Comparison of ENCODE assay signal across 19 cellular contexts in the genomic region with DNA sequence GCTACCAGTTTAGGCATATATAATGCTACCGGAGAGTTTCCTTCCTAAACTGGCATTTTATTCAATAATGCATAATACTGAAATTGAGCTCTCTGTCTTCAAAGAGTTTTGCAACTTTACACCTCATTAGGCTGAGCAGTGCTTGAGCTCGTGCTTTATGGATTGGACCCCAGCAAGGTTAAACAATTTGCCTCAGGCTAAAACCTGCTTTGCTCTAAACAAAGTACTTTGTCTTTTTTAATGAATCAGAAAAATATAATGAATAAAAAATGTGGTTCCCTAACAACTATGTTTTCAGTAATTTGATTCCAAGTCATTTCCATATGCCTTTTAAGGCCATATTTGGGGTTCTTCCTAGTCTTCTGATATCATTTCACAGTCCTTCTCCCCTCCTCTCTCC. TPM values are rescaled to one million over a fixed set of nuclear protein-coding genes. Genes with fewer than 3 reads are reported as not detected.
DNase-seq lines count a peak whose midpoint lies in the region; ATAC-seq, FAIRE-seq and TF ChIP-seq lines count a peak whose summit lies in the region.
"Had no signal": no experiment of that assay in that cellular context is flagged by ENCODE, and none has a peak within 500 bp of the region (broad histone marks: within the 10 kb centered on the region; RNA-seq: fewer than 3 reads in every experiment).

No MANE protein-coding gene starts in this region.

- peaks cover 15% of the 10 kb centered on the region for H3K4me1 Mint-ChIP-seq in GM23338
- H3K4me1 Mint-ChIP-seq in progenitor cell of endocrine pancreas (ENCODE audit: low read depth), result no peaks in the 10 kb centered on the region
- H3K4me1 Mint-ChIP-seq in stimulated activated effector memory CD8-positive, alpha-beta T cell treated with anti-CD3 and anti-CD28 coated beads, Interleukin-12 subunit alpha, Interleukin-12 subunit beta, amount 100 ng/mL, for 72 hours, result no peaks in the 10 kb centered on the region

- H2BK5ac ChIP-seq in H1 (ENCODE audit: low read depth, low read length), result no peak overlapping the region

- H3K4me3 Mint-ChIP-seq in GM23338, result no peak overlapping the region
- no peak overlapping the region for H3K4me3 Mint-ChIP-seq in progenitor cell of endocrine pancreas (ENCODE audit: low read depth)
- no peak overlapping the region for H3K4me3 Mint-ChIP-seq in stimulated activated effector memory CD8-positive, alpha-beta T cell treated with anti-CD3 and anti-CD28 coated beads, Interleukin-12 subunit alpha, Interleukin-12 subunit beta, amount 100 ng/mL, for 72 hours
- H3K4me3 Mint-ChIP-seq: CD8-positive, alpha-beta T cell; IgD-negative memory B cell had no signal

- TF ChIP-seq CTCF in GM23338 (conservative IDR thresholded peaks at IDR 0.05; ENCODE audit: low read depth in 2 of 2) (no peak), H1 (IDR thresholded peaks at IDR 0.05; ENCODE audit: control extremely low read depth in 1 of 3, insufficient read depth in 1 of 3, low read depth in 1 of 3, low read length in 3 of 3) (no peak), progenitor cell of endocrine pancreas (IDR thresholded peaks at IDR 0.05; ENCODE audit: unreplicated experiment) (no peak)

- H3K56ac ChIP-seq in H1 (replicated peaks; ENCODE audit: insufficient read length, low read depth, low read length), result no peak overlapping the region

- no peaks in the 10 kb centered on the region for H3K9me3 ChIP-seq in H1 (ENCODE audit: insufficient read depth in 2 of 2, low read depth in 1 of 2, low read length in 1 of 2)

- H2AK5ac ChIP-seq in H1 (ENCODE audit: low read depth, low read length), result no peak overlapping the region

- H2AFZ ChIP-seq in GM23338 (peak overlapping the region; percentile 89; the same call in 1 of the 2 replicates), H1 (ENCODE audit: low read length) (no peak overlapping the region)

- H2BK120ac ChIP-seq in H1 (replicated peaks; ENCODE audit: low read depth, low read length), result no peak overlapping the region

- H4K20me1 ChIP-seq in GM23338 (replicated peaks; ENCODE audit: insufficient read depth) (no peaks in the 10 kb centered on the region), H1 (replicated peaks in 1 of 2; ENCODE audit: control insufficient read depth in 1 of 2, insufficient read depth in 2 of 2, low read length in 2 of 2) (no peaks in the 10 kb centered on the region)

- H3K27ac Mint-ChIP-seq in GM23338, result no peak overlapping the region
- peak overlapping the region; percentile 72 for H3K27ac Mint-ChIP-seq in progenitor cell of endocrine pancreas
- no peak overlapping the region for H3K27ac Mint-ChIP-seq in stimulated activated effector memory CD8-positive, alpha-beta T cell treated with anti-CD3 and anti-CD28 coated beads, Interleukin-12 subunit alpha, Interleukin-12 subunit beta, amount 100 ng/mL, for 72 hours
- H3K27ac Mint-ChIP-seq: CD8-positive, alpha-beta T cell; IgD-negative memory B cell had no signal

- no peaks in the 10 kb centered on the region for H3K23me2 ChIP-seq in H1 (ENCODE audit: low read depth, low read length)

- no peaks in the 10 kb centered on the region for H3K36me3 ChIP-seq in GM23338 (ENCODE audit: insufficient read depth)
- H3K36me3 ChIP-seq in H1 (ENCODE audit: control insufficient read depth in 2 of 4, insufficient read depth in 4 of 4, low read length in 3 of 4), result no peaks in the 10 kb centered on the region

- H3K9ac ChIP-seq in H1 (replicated peaks in 1 of 4; ENCODE audit: extremely low read depth in 1 of 4, low read depth in 3 of 4, low read length in 3 of 4), result no peak overlapping the region

- no peak for TF ChIP-seq EP300 in H1 (IDR thresholded peaks at IDR 0.05; ENCODE audit: borderline replicate concordance in 1 of 2, low read depth in 2 of 2, low read length in 2 of 2)

- 0 out of 2 replicates have a peak, but pooled peaks cover 3% of the 10 kb centered on the region for H3K79me1 ChIP-seq in H1 (ENCODE audit: low read depth, low read length)

- CTCF ChIA-PET in H1 (lab: Charles Lee; ENCODE audit: partially characterized antibody), result interaction anchor here (0.9 to 1.9 kb wide), 5 partner anchors 10 to 28 kb away, joined by 3 to 5 read pairs (median 4); no protein-coding TSS in a partner anchor

- no peak overlapping the region for H2BK20ac ChIP-seq in H1 (ENCODE audit: low read length)

- H3K4me3 ChIP-seq in GM23338, result no peak overlapping the region
- no peak overlapping the region for H3K4me3 ChIP-seq in H1 (ENCODE audit: extremely low read depth in 1 of 4, insufficient read depth in 2 of 4, low read depth in 3 of 4, low read length in 4 of 4)

- peaks cover 21% of the 10 kb centered on the region for H3K4me1 ChIP-seq in GM23338 (ENCODE audit: insufficient read depth)
- H3K4me1 ChIP-seq in H1 (replicated peaks in 1 of 4; ENCODE audit: control insufficient read depth in 3 of 4, insufficient read depth in 4 of 4, low read length in 3 of 4), result peaks cover 0 to 10% (median 6%) of the 10 kb centered on the region in 4 experiments; a peak in 2 of 7 replicates

- H3K27me3 ChIP-seq in GM23338 (ENCODE audit: insufficient read depth), result no peaks in the 10 kb centered on the region
- H3K27me3 ChIP-seq in H1 (replicated peaks in 1 of 4; ENCODE audit: control insufficient read depth in 3 of 4, extremely low read depth in 1 of 4, insufficient read depth in 3 of 4, low read length in 3 of 4), result no peaks in the 10 kb centered on the region

- H3K4me2 ChIP-seq in GM23338, result no peak overlapping the region
- H3K4me2 ChIP-seq in H1 (ENCODE audit: insufficient read depth in 1 of 2, low read depth in 2 of 2, low read length in 2 of 2), result no peak overlapping the region

- no peak overlapping the region for H4K8ac ChIP-seq in H1 (ENCODE audit: extremely low read depth, insufficient read depth, low read length)

- H3K79me2 ChIP-seq in GM23338 (replicated peaks; ENCODE audit: insufficient read depth), result no peaks in the 10 kb centered on the region
- H3K79me2 ChIP-seq in H1 (ENCODE audit: control insufficient read depth in 1 of 2, insufficient read depth in 2 of 2, low read length in 2 of 2), result no peaks in the 10 kb centered on the region

- no peaks in the 10 kb centered on the region for H3K9me3 Mint-ChIP-seq in GM23338
- H3K9me3 Mint-ChIP-seq in progenitor cell of endocrine pancreas (ENCODE audit: low read depth), result no peaks in the 10 kb centered on the region
- no peaks in the 10 kb centered on the region for H3K9me3 Mint-ChIP-seq in stimulated activated effector memory CD8-positive, alpha-beta T cell treated with anti-CD3 and anti-CD28 coated beads, Interleukin-12 subunit alpha, Interleukin-12 subunit beta, amount 100 ng/mL, for 72 hours
- H3K9me3 Mint-ChIP-seq: CD8-positive, alpha-beta T cell had no signal

- H3F3A ChIP-seq in GM23338 (replicated peaks; ENCODE audit: low read depth), result no peaks in the 10 kb centered on the region

- 98% methylated on average over 2 of the region's 2 CpGs; no CpG with 5 or more reads in 1 of the 2 experiments for WGBS in H1 (ENCODE audit: extremely low coverage in 1 of 2, insufficient coverage in 1 of 2, insufficient read length in 1 of 2, insufficient replicate concordance in 2 of 2, low coverage in 1 of 2, low lambda C conversion rate in 2 of 2, missing lambda C conversion rate in 1 of 2), 2 experiments

- H3K9me2 ChIP-seq in GM23338 (ENCODE audit: insufficient read depth), result 0 out of 2 replicates have a peak, but pooled peaks cover 6% of the 10 kb centered on the region

- FAIRE-seq in H1 (lab: Jason Lieb, UNC), result no peak
- FAIRE-seq: D721Med had no signal

- H2BK12ac ChIP-seq in H1 (ENCODE audit: low read depth, low read length), result 0 out of 2 replicates have a peak overlapping the region, but pooled peaks have one; percentile 30

- H3K14ac ChIP-seq in H1 (ENCODE audit: insufficient read length), result no peak overlapping the region

- H3K23ac ChIP-seq in H1 (ENCODE audit: insufficient read length), result no peak overlapping the region

- no peak for ATAC-seq in GM23338
- ATAC-seq in stimulated activated effector memory CD8-positive, alpha-beta T cell treated with anti-CD3 and anti-CD28 coated beads, Interleukin-12 subunit alpha, Interleukin-12 subunit beta, amount 100 ng/mL, for 72 hours, result no peak
- ATAC-seq: CD8-positive, alpha-beta T cell had no signal

- H3K27ac ChIP-seq in GM23338 (ENCODE audit: low read depth), result no peak overlapping the region; the same call in 1 of the 2 replicates
- H3K27ac ChIP-seq in H1 (ENCODE audit: low read depth, low read length), result no peak overlapping the region

- no peak overlapping the region for H4K5ac ChIP-seq in H1 (ENCODE audit: insufficient read length, low read depth, low read length)

- H3K27me3 Mint-ChIP-seq in GM23338 (ENCODE audit: insufficient read depth, low read depth, poor library complexity) (no peaks in the 10 kb centered on the region), progenitor cell of endocrine pancreas (peaks cover 3% of the 10 kb centered on the region)

- no peak overlapping the region for H4K91ac ChIP-seq in H1 (replicated peaks; ENCODE audit: insufficient read length, low read length)

- POLR2A ChIA-PET in H1 (lab: Charles Lee; ENCODE audit: partially characterized antibody), result no interaction called here

- H2BK15ac ChIP-seq in H1 (ENCODE audit: low read length), result no peak overlapping the region

- peak overlapping the region; percentile 84 for H3K4ac ChIP-seq in H1 (replicated peaks; ENCODE audit: insufficient read length, low read depth, low read length)

- TF ChIP-seq RAD21 in H1 (IDR thresholded peaks at IDR 0.05 in 1 of 2, conservative IDR thresholded peaks at IDR 0.05 in 1 of 2; ENCODE audit: low read depth in 2 of 2, low read length in 2 of 2), result no peak

- no peak for DNase-seq in GM23338 (ENCODE audit: low spot score)
- peak; percentile 9 for DNase-seq in NCI-H1048 (lab: John Stamatoyannopoulos, UW)
- DNase-seq in H1 (ENCODE audit: low read depth in 1 of 2, low spot score in 2 of 2), result no peak
- no peak for DNase-seq in progenitor cell of endocrine pancreas (ENCODE audit: low spot score, unreplicated experiment)
- no peak for DNase-seq in DMS153 treated with DMSO at 0.1 percent for 48 hours (lab: John Stamatoyannopoulos, UW; ENCODE audit: unreplicated experiment)
- no peak for DNase-seq in hypothalamus (lab: John Stamatoyannopoulos, UW)
- no peak for DNase-seq in stimulated activated effector memory CD8-positive, alpha-beta T cell treated with anti-CD3 and anti-CD28 coated beads, Interleukin-12 subunit alpha, Interleukin-12 subunit beta, amount 100 ng/mL, for 72 hours (ENCODE audit: low spot score in 2 of 2)
- DNase-seq: CD8-positive, alpha-beta T cell; HCEC 1CT; MV-4-11; NCI-H1436; NCI-H2081; NCI-H82; SW 1271 had no signal

- no peak for TF ChIP-seq POLR2A in H1 (IDR thresholded peaks at IDR 0.05; ENCODE audit: control extremely low read depth in 1 of 2, low read depth in 2 of 2, low read length in 2 of 2)

- H3K18ac ChIP-seq in H1 (ENCODE audit: extremely low read depth, low read length), result no peak overlapping the region

- H3K36me3 Mint-ChIP-seq in GM23338 (ENCODE audit: low read depth) (no peaks in the 10 kb centered on the region), progenitor cell of endocrine pancreas (ENCODE audit: insufficient read depth) (no peaks in the 10 kb centered on the region)
- H3K36me3 Mint-ChIP-seq in stimulated activated effector memory CD8-positive, alpha-beta T cell treated with anti-CD3 and anti-CD28 coated beads, Interleukin-12 subunit alpha, Interleukin-12 subunit beta, amount 100 ng/mL, for 72 hours, result no peaks in the 10 kb centered on the region
- H3K36me3 Mint-ChIP-seq: CD8-positive, alpha-beta T cell had no signal

RNA-seq across cellular contexts. Expression of gene ZNF366, which starts 20.1 kb away (rescaled TPM):
- total RNA-seq in GM23338 (2014; rRNA removed; shearing (Covaris generic)), result not detected in 2 replicates
- not detected in 2 replicates for polyA plus RNA-seq in GM23338 (2016; fragmentation: Nextera tagmentation; extraction: Ambion mirVana)
- not detected in 2 replicates for total RNA-seq in H1 (2021; fragmentation: NEBNext Ultra II Directional; extraction: Animal tissue kit (Norgen Biotek cat#: 25700))
- not detected in 2 replicates for polyA plus RNA-seq in H1 (2011; rRNA removed)
- not detected for polyA plus RNA-seq in H1 (2011; cell fraction: cytosol; rRNA removed)
- polyA plus RNA-seq in H1 (2011; cell fraction: nucleus; rRNA removed), result not detected
- polyA plus RNA-seq in H1 (2012, experiment 1 of 2), result not detected in 4 replicates
- not detected for polyA plus RNA-seq in H1 (2012, experiment 2 of 2)
- not detected for polyA plus RNA-seq in H1 (2013, experiment 1 of 2)
- polyA plus RNA-seq in H1 (2013, experiment 2 of 2), result not detected
- polyA minus RNA-seq in H1 (2011; rRNA and poly(A)+ RNA removed), result not detected in 2 replicates
- not detected for polyA minus RNA-seq in H1 (2011; cell fraction: cytosol; rRNA and poly(A)+ RNA removed)
- polyA minus RNA-seq in H1 (2011; cell fraction: nucleus; rRNA and poly(A)+ RNA removed), result not detected
- not detected in 2 replicates for total RNA-seq in progenitor cell of endocrine pancreas
- total RNA-seq: CD8-positive, alpha-beta T cell; HT-29 had no signal
- polyA plus RNA-seq: AG04450, BJ, IgD-negative memory B cell had no signal
